14 cellular contexts compared by ENCODE assay signal in the genomic region with DNA sequence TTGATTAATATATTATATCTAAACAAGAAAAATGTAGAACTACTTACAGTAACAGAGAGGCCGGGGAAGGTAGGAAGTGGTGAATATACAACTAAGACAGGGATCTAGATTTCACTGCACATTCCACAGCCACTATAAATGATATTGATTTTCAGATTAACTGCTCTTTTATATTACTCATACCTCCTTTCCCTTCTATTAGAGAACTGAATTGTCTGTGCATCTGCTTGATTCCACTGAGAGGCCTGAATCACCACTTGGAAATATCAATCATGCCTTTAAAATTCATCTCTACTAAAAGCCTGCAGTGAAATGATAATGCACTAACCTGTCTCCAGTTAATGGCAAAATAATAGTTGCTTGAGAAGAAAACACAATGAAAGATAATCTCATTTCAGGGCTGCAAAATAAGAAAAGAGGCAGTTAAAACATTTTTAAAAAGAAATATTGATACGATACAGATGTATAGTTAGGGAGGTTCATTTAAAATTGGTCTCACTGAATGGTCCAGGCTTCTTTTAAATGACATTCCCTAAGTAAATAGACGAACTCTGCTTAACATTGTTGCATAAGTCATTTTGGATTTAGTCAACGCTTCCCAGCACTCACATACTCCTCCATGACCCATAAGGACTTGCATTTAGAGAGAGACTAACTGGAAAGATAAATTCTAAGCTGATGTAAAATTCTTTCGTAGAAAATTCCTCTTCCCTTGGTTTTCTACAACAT. TPM values are rescaled to one million over a fixed set of nuclear protein-coding genes. Genes with fewer than 3 reads are reported as not detected.
DNase-seq lines count a peak whose midpoint lies in the region; ATAC-seq and TF ChIP-seq lines count a peak whose summit lies in the region.
"Had no signal": no experiment of that assay in that cellular context is flagged by ENCODE, and none has a peak within 500 bp of the region (broad histone marks: within the 10 kb centered on the region; RNA-seq: fewer than 3 reads in every experiment).

No MANE protein-coding gene starts in this region.

- H3K4me3 ChIP-seq in fibroblast of lung (replicated peaks in 1 of 4; ENCODE audit: control extremely low read depth in 1 of 4, insufficient read depth in 1 of 4, low read depth in 3 of 4, low read length in 4 of 4), result peak overlapping the region; percentile 20 to 93 (median 86)
- peak overlapping the region in 1 of 4 donors; percentile 3 for H3K4me3 ChIP-seq in Peyer's patch
- H3K4me3 ChIP-seq: A549, lung, right lobe of liver had no signal

- H3K27ac ChIP-seq in fibroblast of lung (ENCODE audit: insufficient read depth, low read length), result peak overlapping the region; percentile 89
- peak overlapping the region in 1 of 4 donors; percentile 96 for H3K27ac ChIP-seq in Peyer's patch
- H3K27ac ChIP-seq: A549 had no signal

- no peaks in the 10 kb centered on the region for H4K20me1 ChIP-seq in fibroblast of lung (ENCODE audit: control insufficient read depth, extremely low read depth, insufficient read depth, low read length)

- H3K4me1 ChIP-seq in fibroblast of lung (ENCODE audit: control insufficient read depth, extremely low read depth, insufficient read depth, low read length) (peaks cover 7% of the 10 kb centered on the region), Peyer's patch (peaks cover 0 to 17% (median 0%) of the 10 kb centered on the region in 4 donors)

- no peaks in the 10 kb centered on the region for H3K9me3 ChIP-seq in fibroblast of lung (ENCODE audit: control insufficient read depth, insufficient read depth, low read depth, low read length)
- no peaks in the 10 kb centered on the region for H3K9me3 ChIP-seq in Peyer's patch
- H3K9me3 ChIP-seq: A549, right lobe of liver had no signal

- peaks cover 3% of the 10 kb centered on the region for H3K36me3 ChIP-seq in fibroblast of lung (ENCODE audit: control insufficient read depth, insufficient read depth, low read length)
- H3K36me3 ChIP-seq in Peyer's patch, result peaks cover 0 to 35% (median 0%) of the 10 kb centered on the region in 3 donors

- no peak for TF ChIP-seq POLR2A in Peyer's patch (IDR thresholded peaks at IDR 0.05)

- H3K27me3 ChIP-seq in fibroblast of lung (ENCODE audit: control insufficient read depth, insufficient read depth, low read length) (no peaks in the 10 kb centered on the region), Peyer's patch (no peaks in the 10 kb centered on the region)
- H3K27me3 ChIP-seq: right lobe of liver had no signal

- CTCF ChIA-PET in activated CD8-positive, alpha-beta memory T cell treated with anti-CD3 and anti-CD28 coated beads, Interleukin-2, amount 10 ng/mL, durations not matched to agents 7 days and 5 days (lab: Charles Lee), result interaction anchor here (1.2 kb wide), 1 partner anchor 56 kb away, joined by 4 read pairs; no protein-coding TSS in a partner anchor

- H3K27ac Mint-ChIP-seq in activated CD8-positive, alpha-beta memory T cell treated with anti-CD3 and anti-CD28 coated beads, Interleukin-2, amount 10 ng/mL, durations not matched to agents 7 days and 5 days, result peak overlapping the region; percentile 40
- H3K27ac Mint-ChIP-seq in T-helper 1 cell treated with Interleukin-12 subunit alpha and Interleukin-12 subunit beta and Interleukin-4 antibody, amounts not matched to agents 30 μg/mL and 1 μg/mL, for 36 hours, result peak overlapping the region; percentile 37
- H3K27ac Mint-ChIP-seq in stimulated activated effector memory CD8-positive, alpha-beta T cell treated with anti-CD3 and anti-CD28 coated beads, Interleukin-12 subunit alpha, Interleukin-12 subunit beta, amount 100 ng/mL, for 72 hours, result peak overlapping the region; percentile 94

- ATAC-seq in activated CD8-positive, alpha-beta memory T cell treated with anti-CD3 and anti-CD28 coated beads, Interleukin-2, amount 10 ng/mL, durations not matched to agents 7 days and 5 days, result no peak
- peak; percentile 59 for ATAC-seq in stimulated activated effector memory CD8-positive, alpha-beta T cell treated with anti-CD3 and anti-CD28 coated beads, Interleukin-12 subunit alpha, Interleukin-12 subunit beta, amount 100 ng/mL, for 72 hours
- no peak for ATAC-seq in HG03045 (IDR thresholded peaks at IDR 0.05; ENCODE audit: unreplicated experiment)
- ATAC-seq: A549 had no signal

- no peak for DNase-seq in activated CD8-positive, alpha-beta memory T cell treated with anti-CD3 and anti-CD28 coated beads, Interleukin-2, amount 10 ng/mL, durations not matched to agents 7 days and 5 days
- no peak for DNase-seq in activated CD8-positive, alpha-beta memory T cell treated with anti-CD3 and anti-CD28 coated beads for 24 hours
- peak; percentile 31 to 66 for DNase-seq in fibroblast of lung (ENCODE audit: low read depth in 2 of 2)
- no peak for DNase-seq in stimulated activated effector memory CD8-positive, alpha-beta T cell treated with anti-CD3 and anti-CD28 coated beads, Interleukin-12 subunit alpha, Interleukin-12 subunit beta, amount 100 ng/mL, for 72 hours (ENCODE audit: low spot score in 2 of 2)
- no peak for DNase-seq in HuH-7 (ENCODE audit: low spot score)
- no peak for DNase-seq in Peyer's patch
- DNase-seq: DMS79 treated with DMSO at 0.1 percent for 48 hours, head of caudate nucleus, NCI-H146, right lobe of liver had no signal

- TF ChIP-seq CTCF in fibroblast of lung (conservative IDR thresholded peaks at IDR 0.05 in 1 of 2, IDR thresholded peaks at IDR 0.05 in 1 of 2; ENCODE audit: low read depth in 1 of 2, low read length in 2 of 2), result no peak
- no peak for TF ChIP-seq CTCF in Peyer's patch (IDR thresholded peaks at IDR 0.05)

- peaks cover 72% of the 10 kb centered on the region for H3K79me2 ChIP-seq in fibroblast of lung (ENCODE audit: control insufficient read depth, insufficient read depth, low read length)

- H3K36me3 Mint-ChIP-seq in activated CD8-positive, alpha-beta memory T cell treated with anti-CD3 and anti-CD28 coated beads, Interleukin-2, amount 10 ng/mL, durations not matched to agents 7 days and 5 days, result peaks cover 61% of the 10 kb centered on the region
- H3K36me3 Mint-ChIP-seq in T-helper 1 cell treated with Interleukin-12 subunit alpha and Interleukin-12 subunit beta and Interleukin-4 antibody, amounts not matched to agents 30 μg/mL and 1 μg/mL, for 36 hours (ENCODE audit: low read depth), result peaks cover 54% of the 10 kb centered on the region
- peaks cover 75% of the 10 kb centered on the region for H3K36me3 Mint-ChIP-seq in stimulated activated effector memory CD8-positive, alpha-beta T cell treated with anti-CD3 and anti-CD28 coated beads, Interleukin-12 subunit alpha, Interleukin-12 subunit beta, amount 100 ng/mL, for 72 hours

- peak overlapping the region; percentile 84 for H3K4me2 ChIP-seq in fibroblast of lung (ENCODE audit: extremely low read depth, insufficient read depth, low read length)
- H3K4me2 ChIP-seq: A549 had no signal

- no peaks in the 10 kb centered on the region for H3K9me3 Mint-ChIP-seq in activated CD8-positive, alpha-beta memory T cell treated with anti-CD3 and anti-CD28 coated beads, Interleukin-2, amount 10 ng/mL, durations not matched to agents 7 days and 5 days (ENCODE audit: low read depth)
- no peaks in the 10 kb centered on the region for H3K9me3 Mint-ChIP-seq in T-helper 1 cell treated with Interleukin-12 subunit alpha and Interleukin-12 subunit beta and Interleukin-4 antibody, amounts not matched to agents 30 μg/mL and 1 μg/mL, for 36 hours
- no peaks in the 10 kb centered on the region for H3K9me3 Mint-ChIP-seq in stimulated activated effector memory CD8-positive, alpha-beta T cell treated with anti-CD3 and anti-CD28 coated beads, Interleukin-12 subunit alpha, Interleukin-12 subunit beta, amount 100 ng/mL, for 72 hours

- no peak overlapping the region for H2AFZ ChIP-seq in fibroblast of lung (ENCODE audit: low read length)

- peak overlapping the region; percentile 95 for H3K4me3 Mint-ChIP-seq in activated CD8-positive, alpha-beta memory T cell treated with anti-CD3 and anti-CD28 coated beads, Interleukin-2, amount 10 ng/mL, durations not matched to agents 7 days and 5 days
- H3K4me3 Mint-ChIP-seq in T-helper 1 cell treated with Interleukin-12 subunit alpha and Interleukin-12 subunit beta and Interleukin-4 antibody, amounts not matched to agents 30 μg/mL and 1 μg/mL, for 36 hours, result peak overlapping the region; percentile 96
- H3K4me3 Mint-ChIP-seq in stimulated activated effector memory CD8-positive, alpha-beta T cell treated with anti-CD3 and anti-CD28 coated beads, Interleukin-12 subunit alpha, Interleukin-12 subunit beta, amount 100 ng/mL, for 72 hours, result peak overlapping the region; percentile 92

- no peak overlapping the region for H3K9ac ChIP-seq in fibroblast of lung (ENCODE audit: insufficient read depth, low read length)

- H3K4me1 Mint-ChIP-seq in activated CD8-positive, alpha-beta memory T cell treated with anti-CD3 and anti-CD28 coated beads, Interleukin-2, amount 10 ng/mL, durations not matched to agents 7 days and 5 days, result peaks cover 59% of the 10 kb centered on the region
- peaks cover 56% of the 10 kb centered on the region for H3K4me1 Mint-ChIP-seq in T-helper 1 cell treated with Interleukin-12 subunit alpha and Interleukin-12 subunit beta and Interleukin-4 antibody, amounts not matched to agents 30 μg/mL and 1 μg/mL, for 36 hours (ENCODE audit: low read depth)
- H3K4me1 Mint-ChIP-seq in stimulated activated effector memory CD8-positive, alpha-beta T cell treated with anti-CD3 and anti-CD28 coated beads, Interleukin-12 subunit alpha, Interleukin-12 subunit beta, amount 100 ng/mL, for 72 hours, result peaks cover 50% of the 10 kb centered on the region

- H3K27me3 Mint-ChIP-seq in activated CD8-positive, alpha-beta memory T cell treated with anti-CD3 and anti-CD28 coated beads, Interleukin-2, amount 10 ng/mL, durations not matched to agents 7 days and 5 days, result no peaks in the 10 kb centered on the region
- no peaks in the 10 kb centered on the region for H3K27me3 Mint-ChIP-seq in T-helper 1 cell treated with Interleukin-12 subunit alpha and Interleukin-12 subunit beta and Interleukin-4 antibody, amounts not matched to agents 30 μg/mL and 1 μg/mL, for 36 hours (ENCODE audit: low read depth)

RNA-seq across cellular contexts. Expression of a gene that starts 3.8 kb away (rescaled TPM):
- total RNA-seq in activated CD8-positive, alpha-beta memory T cell treated with anti-CD3 and anti-CD28 coated beads, Interleukin-2, amount 10 ng/mL, durations not matched to agents 7 days and 5 days, result 10 to 100 TPM; 52.0 to 55.0 TPM
- total RNA-seq in fibroblast of lung, result 107 and 135 TPM in 2 replicates
- polyA plus RNA-seq in fibroblast of lung, result 85.3 and 88.4 TPM in 2 replicates
- polyA plus RNA-seq in fibroblast of lung (2012), result 84.2 and 90.5 TPM in 2 replicates
- polyA minus RNA-seq in fibroblast of lung (ENCODE audit: low replicate concordance), result 9.2 and 13.4 TPM in 2 replicates
- total RNA-seq in Peyer's patch, result 10 to 100 TPM; 33.5 to 57.8 (median 47.3) TPM

Comparison
In these comparisons a context has a peak if more than half of its experiments do, and no peak if none do; other contexts are left out.
1. DNase-seq: peak in fibroblast of lung (2 of 2); none in activated CD8-positive, alpha-beta memory T cell treated with anti-CD3 and anti-CD28 coated beads, Interleukin-2, amount 10 ng/mL, durations not matched to agents 7 days and 5 days (single experiment), activated CD8-positive, alpha-beta memory T cell treated with anti-CD3 and anti-CD28 coated beads for 24 hours (single experiment), stimulated activated effector memory CD8-positive, alpha-beta T cell treated with anti-CD3 and anti-CD28 coated beads, Interleukin-12 subunit alpha, Interleukin-12 subunit beta, amount 100 ng/mL, for 72 hours (0 of 2), HuH-7 (single experiment) and Peyer's patch (0 of 3).
2. H3K27ac Mint-ChIP-seq: peak in every context shown above with its lines; median percentile 94 in stimulated activated effector memory CD8-positive, alpha-beta T cell treated with anti-CD3 and anti-CD28 coated beads, Interleukin-12 subunit alpha, Interleukin-12 subunit beta, amount 100 ng/mL, for 72 hours; 40 in activated CD8-positive, alpha-beta memory T cell treated with anti-CD3 and anti-CD28 coated beads, Interleukin-2, amount 10 ng/mL, durations not matched to agents 7 days and 5 days; 37 in T-helper 1 cell treated with Interleukin-12 subunit alpha and Interleukin-12 subunit beta and Interleukin-4 antibody, amounts not matched to agents 30 μg/mL and 1 μg/mL, for 36 hours.
3. Peak in every context shown above with its lines, with median percentiles within 50 percentile points of each other: H3K4me3 Mint-ChIP-seq.